In the genomic region with DNA sequence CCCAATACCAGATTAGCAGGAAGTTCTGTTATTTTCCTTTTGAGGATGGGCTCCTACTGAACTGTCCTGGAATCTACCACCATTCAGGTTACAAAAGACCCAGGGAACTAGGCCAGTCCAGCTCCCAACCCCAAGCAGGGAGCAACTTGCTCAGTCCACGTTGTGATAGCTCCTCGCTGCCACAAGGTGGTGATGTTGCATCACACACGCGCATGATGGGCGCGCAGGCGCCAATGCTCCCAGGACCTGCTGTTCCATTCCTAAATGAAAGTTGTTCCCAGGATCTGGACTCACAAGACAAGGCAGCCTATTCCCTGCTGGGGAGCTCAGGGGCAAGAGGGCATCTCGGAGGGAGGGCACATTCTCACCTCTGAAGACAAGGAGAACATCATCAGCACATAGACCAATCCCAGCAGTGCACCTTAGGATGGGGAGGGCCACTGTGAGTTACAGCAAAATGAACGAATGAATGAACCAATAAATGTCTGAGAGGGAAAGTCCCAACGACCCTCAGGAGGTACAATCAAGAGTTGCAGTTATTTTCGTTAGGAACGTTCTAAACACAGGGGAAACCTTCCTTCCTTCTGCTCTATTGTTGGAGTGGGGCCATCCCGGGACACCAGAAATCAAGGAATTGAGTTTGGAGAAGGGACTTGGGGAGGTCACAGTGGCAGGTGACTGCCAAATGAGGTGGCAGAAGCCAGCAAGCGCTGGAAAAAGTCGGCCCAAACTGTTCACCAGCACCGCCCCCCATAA, we compare ENCODE assay signal across 8 cellular contexts. TPM values are rescaled to one million over a fixed set of nuclear protein-coding genes. Genes with fewer than 3 reads are reported as not detected.
DNase-seq lines count a peak whose midpoint lies in the region; ATAC-seq, FAIRE-seq and TF ChIP-seq lines count a peak whose summit lies in the region.
"Not testable (repeated sequence)": the region's sequence is repeated elsewhere in the genome, so short reads cannot be mapped to it uniquely, and the experiment has no call there.

No MANE protein-coding gene starts in this region.

- not testable (repeated sequence) for H3K9me3 ChIP-seq in lower lobe of right lung

- H3K36me3 Mint-ChIP-seq in T-cell = peaks cover 10% of the 10 kb centered on the region

- ATAC-seq in GM19351 (IDR thresholded peaks at IDR 0.05; ENCODE audit: unreplicated experiment) (peak; percentile 51), T-cell (replicated peaks in 1 of 4) (peak; percentile 43 to 71 (median 48)), lower lobe of right lung (peak; percentile 84 to 87)

- not testable (repeated sequence) for H3K36me3 ChIP-seq in lower lobe of right lung

- intact Hi-C loops in lower lobe of right lung (cut with DNase I) = not testable (repeated sequence)

- H3K4me1 ChIP-seq in lower lobe of right lung = peaks cover 19% of the 10 kb centered on the region

- not testable (repeated sequence) for H3K9me3 Mint-ChIP-seq in T-cell

- POLR2A ChIA-PET in T-cell (lab: Charles Lee) = not testable (repeated sequence)

- TF ChIP-seq CTCF in AG10803 (conservative IDR thresholded peaks at IDR 0.05; ENCODE audit: low read length) = peak; percentile 37
- peak; percentile 67 for TF ChIP-seq CTCF in lower lobe of right lung (IDR thresholded peaks at IDR 0.05)

- peak overlapping the region; percentile 52 to 75 for H3K27ac Mint-ChIP-seq in T-cell

- peak; percentile 100 for FAIRE-seq in HTR-8/SVneo (lab: Jason Lieb, UNC)

- not testable (repeated sequence) for DNase-seq in AG10803 (ENCODE audit: low read depth); HTR-8/SVneo (ENCODE audit: insufficient read length, low spot score); epithelial cell of prostate (ENCODE audit: low read depth, low spot score); lower lobe of right lung
- DNase-seq in T-cell = peak; percentile 36 to 77 (median 58)
- DNase-seq in activated gamma-delta T cell treated with anti-CD3 and anti-CD28 coated beads, Interleukin-2, amount 50 U/mL, for 16 hours (ENCODE audit: low read depth) = peak; percentile 21
- peak; percentile 55 for DNase-seq in stimulated activated CD4-positive, alpha-beta T cell treated with anti-CD3 and anti-CD28 coated beads, Interleukin-1b, Interleukin-23, amount 100 ng/mL, for 48 hours

- H3K4me3 ChIP-seq in AG10803 (ENCODE audit: low read length) (peak overlapping the region; percentile 70), lower lobe of right lung (peak overlapping the region; percentile 86)

- H3K27me3 ChIP-seq in lower lobe of right lung (ENCODE audit: low read depth) = not testable (repeated sequence)

- H3K4me1 Mint-ChIP-seq in T-cell = peaks cover 21 to 36% (median 27%) of the 10 kb centered on the region in 3 donors

- CTCF ChIA-PET in T-cell (lab: Charles Lee) = interaction anchor here in 1 of 2 donors (0.7 to 1.2 kb wide), 4 partner anchors 8 to 58 kb away, joined by 3 to 5 read pairs (median 3); no protein-coding TSS in a partner anchor

- H3K4me3 Mint-ChIP-seq in T-cell = peak overlapping the region; percentile 76 to 88 (median 85)

- H3K27ac ChIP-seq in epithelial cell of prostate (peak overlapping the region; percentile 32), lower lobe of right lung (peak overlapping the region; percentile 78)

- H3K27me3 Mint-ChIP-seq in T-cell = not testable (repeated sequence)

RNA-seq across cellular contexts. Expression of a gene that starts 1.3 kb away (rescaled TPM):
- 10 to 100 TPM in 4 of 5 donors, 1 to 10 TPM in 1; 9.1 to 54.6 (median 33.0) TPM for total RNA-seq in T-cell
- 22.4 TPM for total RNA-seq in lower lobe of right lung

RNA-seq across cellular contexts. Expression of a gene that starts 27.1 kb away (rescaled TPM):
- total RNA-seq in T-cell (10 to 100 TPM; 30.0 to 49.0 (median 38.0) TPM), lower lobe of right lung (160 TPM)
